In the genomic region with DNA sequence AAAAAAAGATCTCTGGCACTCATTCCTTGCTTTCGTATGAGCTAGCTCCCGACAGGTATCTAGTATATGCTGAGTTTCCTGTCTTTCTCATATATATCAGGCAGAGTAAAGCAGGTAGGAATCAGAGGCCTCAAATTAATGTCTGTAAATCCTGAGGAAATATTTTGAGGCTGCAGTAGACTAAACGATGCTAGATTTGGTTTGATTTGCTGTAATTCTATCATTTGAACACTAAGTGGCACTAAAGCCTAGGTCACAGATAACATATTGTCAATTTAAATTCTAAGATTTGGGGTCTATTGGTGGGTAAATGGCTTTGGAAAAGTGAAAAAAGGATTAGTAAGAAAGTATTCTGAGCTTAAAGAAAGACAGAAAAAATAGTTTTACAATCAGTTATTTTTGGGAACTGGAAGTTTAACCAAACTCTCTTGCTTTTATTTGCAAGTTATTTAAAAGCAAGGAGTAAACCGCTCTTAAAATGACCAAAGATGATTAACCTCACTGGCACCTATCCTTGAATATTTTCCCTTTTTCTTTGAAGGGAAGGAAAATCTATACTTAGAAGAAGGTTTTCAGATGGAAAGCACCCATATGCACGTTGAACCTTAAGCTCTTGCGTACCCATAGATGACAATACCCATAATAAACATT, we compare ENCODE assay signal across 9 cellular contexts. TPM values are rescaled to one million over a fixed set of nuclear protein-coding genes. Genes with fewer than 3 reads are reported as not detected.
DNase-seq lines count a peak whose midpoint lies in the region; ATAC-seq and TF ChIP-seq lines count a peak whose summit lies in the region.
"Had no signal": no experiment of that assay in that cellular context is flagged by ENCODE, and none has a peak within 500 bp of the region (broad histone marks: within the 10 kb centered on the region; RNA-seq: fewer than 3 reads in every experiment).

No MANE protein-coding gene starts in this region.

- H3K27me3 Mint-ChIP-seq in T-cell: peaks cover 4 to 6% of the 10 kb centered on the region in 2 donors

- TF ChIP-seq CTCF in KMS-11 (conservative IDR thresholded peaks at IDR 0.05; ENCODE audit: low read depth, low read length): peak; percentile 88
- TF ChIP-seq CTCF in SU-DHL-6 (IDR thresholded peaks at IDR 0.05; ENCODE audit: insufficient read depth, low read length, poor library complexity, severe bottlenecking): peak; percentile 46
- peak; percentile 82 for TF ChIP-seq CTCF in hepatocyte (IDR thresholded peaks at IDR 0.05; ENCODE audit: poor library complexity)

- H3K9me3 Mint-ChIP-seq in T-cell: no peaks in the 10 kb centered on the region
- no peaks in the 10 kb centered on the region for H3K9me3 Mint-ChIP-seq in stimulated activated effector memory CD8-positive, alpha-beta T cell treated with anti-CD3 and anti-CD28 coated beads, Interleukin-12 subunit alpha, Interleukin-12 subunit beta, amount 100 ng/mL, for 72 hours

- no peaks in the 10 kb centered on the region for H3K27me3 ChIP-seq in KMS-11 (ENCODE audit: insufficient read depth, low read depth)
- H3K27me3 ChIP-seq in SU-DHL-6 (ENCODE audit: low read length): no peaks in the 10 kb centered on the region
- peaks cover 5% of the 10 kb centered on the region for H3K27me3 ChIP-seq in hepatocyte

- no peak overlapping the region for H3K4me3 Mint-ChIP-seq in T-cell
- H3K4me3 Mint-ChIP-seq in stimulated activated effector memory CD8-positive, alpha-beta T cell treated with anti-CD3 and anti-CD28 coated beads, Interleukin-12 subunit alpha, Interleukin-12 subunit beta, amount 100 ng/mL, for 72 hours: no peak overlapping the region

- H3K79me2 ChIP-seq in KMS-11 (ENCODE audit: insufficient read depth, low read depth) (no peaks in the 10 kb centered on the region), SU-DHL-6 (ENCODE audit: insufficient read depth, low read length) (no peaks in the 10 kb centered on the region), hepatocyte (no peaks in the 10 kb centered on the region)

- no peaks in the 10 kb centered on the region for H3K9me3 ChIP-seq in SU-DHL-6 (ENCODE audit: insufficient read depth, low read length)
- H3K9me3 ChIP-seq in hepatocyte (ENCODE audit: low read depth): no peaks in the 10 kb centered on the region
- H3K9me3 ChIP-seq: thoracic aorta had no signal

- no peak overlapping the region for H3K4me3 ChIP-seq in KMS-11 (IDR thresholded peaks at IDR 0.05; ENCODE audit: insufficient read depth, low read depth, low read length)
- no peak overlapping the region for H3K4me3 ChIP-seq in SU-DHL-6 (ENCODE audit: insufficient read depth, low read length, poor library complexity, severe bottlenecking)
- H3K4me3 ChIP-seq in hepatocyte: no peak overlapping the region
- H3K4me3 ChIP-seq: thoracic aorta had no signal

- POLR2A ChIA-PET in T-cell (lab: Charles Lee): interaction anchor here (0.5 to 0.7 kb wide), 4 partner anchors 14 to 731 kb away, joined by 3 read pairs; no protein-coding TSS in a partner anchor

- H3K36me3 ChIP-seq in KMS-11 (ENCODE audit: insufficient read depth): no peaks in the 10 kb centered on the region
- H3K36me3 ChIP-seq in SU-DHL-6 (ENCODE audit: low read length): no peaks in the 10 kb centered on the region
- no peaks in the 10 kb centered on the region for H3K36me3 ChIP-seq in hepatocyte (replicated peaks; ENCODE audit: insufficient read depth, low read depth)
- H3K36me3 ChIP-seq: thoracic aorta had no signal

- H3K4me2 ChIP-seq in KMS-11 (no peak overlapping the region), SU-DHL-6 (ENCODE audit: low read depth, low read length, poor library complexity, severe bottlenecking) (no peak overlapping the region), hepatocyte (no peak overlapping the region)

- H4K20me1 ChIP-seq in KMS-11 (ENCODE audit: insufficient read depth) (no peaks in the 10 kb centered on the region), SU-DHL-6 (ENCODE audit: low read depth, low read length) (no peaks in the 10 kb centered on the region), hepatocyte (ENCODE audit: insufficient read depth, poor library complexity, severe bottlenecking) (no peaks in the 10 kb centered on the region)

- H3F3A ChIP-seq in SU-DHL-6 (ENCODE audit: insufficient read depth): no peaks in the 10 kb centered on the region

- H3K9ac ChIP-seq in KMS-11 (no peak overlapping the region), SU-DHL-6 (ENCODE audit: low read length) (no peak overlapping the region)

- no peak overlapping the region for H3K27ac Mint-ChIP-seq in T-cell
- H3K27ac Mint-ChIP-seq in stimulated activated effector memory CD8-positive, alpha-beta T cell treated with anti-CD3 and anti-CD28 coated beads, Interleukin-12 subunit alpha, Interleukin-12 subunit beta, amount 100 ng/mL, for 72 hours: no peak overlapping the region

- H3K4me1 ChIP-seq in KMS-11 (ENCODE audit: low read depth, poor library complexity, severe bottlenecking) (no peaks in the 10 kb centered on the region), hepatocyte (ENCODE audit: insufficient read depth) (no peaks in the 10 kb centered on the region)

- DNase-seq in AG20443 (ENCODE audit: low spot score): peak; percentile 37
- DNase-seq in hepatocyte (ENCODE audit: low spot score): peak; percentile 15
- DNase-seq in T-cell: no peak
- DNase-seq in stimulated activated effector memory CD8-positive, alpha-beta T cell treated with anti-CD3 and anti-CD28 coated beads, Interleukin-12 subunit alpha, Interleukin-12 subunit beta, amount 100 ng/mL, for 72 hours (ENCODE audit: low spot score in 2 of 2): no peak

- no peaks in the 10 kb centered on the region for H3K9me2 ChIP-seq in SU-DHL-6 (replicated peaks; ENCODE audit: insufficient read depth, low read length)
- no peaks in the 10 kb centered on the region for H3K9me2 ChIP-seq in hepatocyte (replicated peaks; ENCODE audit: insufficient read depth)

- H2AFZ ChIP-seq in KMS-11 (ENCODE audit: low read depth) (no peak overlapping the region), SU-DHL-6 (ENCODE audit: low read depth, low read length, severe bottlenecking) (no peak overlapping the region), hepatocyte (no peak overlapping the region)

- peak; percentile 61 for ATAC-seq in GM18858 (IDR thresholded peaks at IDR 0.05; ENCODE audit: unreplicated experiment)
- no peak for ATAC-seq in HG03457 (IDR thresholded peaks at IDR 0.05; ENCODE audit: unreplicated experiment)
- no peak for ATAC-seq in T-cell (replicated peaks in 1 of 4)
- ATAC-seq in stimulated activated effector memory CD8-positive, alpha-beta T cell treated with anti-CD3 and anti-CD28 coated beads, Interleukin-12 subunit alpha, Interleukin-12 subunit beta, amount 100 ng/mL, for 72 hours: no peak

- 44% methylated on average over 6 of the region's 6 CpGs for WGBS in hepatocyte (ENCODE audit: low lambda C conversion rate, missing lambda C conversion rate)

- CTCF ChIA-PET in T-cell (lab: Charles Lee): interaction anchor here (0.6 to 4.8 kb wide), 27 partner anchors 13 to 719 kb away, joined by 3 to 49 read pairs (median 4); no protein-coding TSS in a partner anchor

- H3K27ac ChIP-seq in KMS-11 (no peak overlapping the region), SU-DHL-6 (ENCODE audit: low read depth, low read length) (no peak overlapping the region), hepatocyte (no peak overlapping the region)
- H3K27ac ChIP-seq: thoracic aorta had no signal

- H3K4me1 Mint-ChIP-seq in T-cell: no peaks in the 10 kb centered on the region
- peaks cover 5% of the 10 kb centered on the region for H3K4me1 Mint-ChIP-seq in stimulated activated effector memory CD8-positive, alpha-beta T cell treated with anti-CD3 and anti-CD28 coated beads, Interleukin-12 subunit alpha, Interleukin-12 subunit beta, amount 100 ng/mL, for 72 hours

- H3K36me3 Mint-ChIP-seq in T-cell: no peaks in the 10 kb centered on the region
- H3K36me3 Mint-ChIP-seq in stimulated activated effector memory CD8-positive, alpha-beta T cell treated with anti-CD3 and anti-CD28 coated beads, Interleukin-12 subunit alpha, Interleukin-12 subunit beta, amount 100 ng/mL, for 72 hours: no peaks in the 10 kb centered on the region

RNA-seq across cellular contexts. Expression of gene SLC4A10, which starts 37.6 kb away (rescaled TPM):
- total RNA-seq in hepatocyte (0.24 TPM in 1 of 2 replicates, not detected in the other), T-cell (1 to 10 TPM in 3 of 5 donors, under 1 TPM in 2; 0.84 to 2.8 (median 1.2) TPM)
- not detected in 2 replicates for polyA plus RNA-seq in hepatocyte

Comparison
In these comparisons a context has a peak if more than half of its experiments do, and no peak if none do; other contexts are left out.
1. DNase-seq: peak in AG20443 (single experiment) and hepatocyte (single experiment); none in T-cell (0 of 34) and stimulated activated effector memory CD8-positive, alpha-beta T cell treated with anti-CD3 and anti-CD28 coated beads, Interleukin-12 subunit alpha, Interleukin-12 subunit beta, amount 100 ng/mL, for 72 hours (0 of 2).
2. Peak in every context shown above with its lines, with median percentiles within 50 percentile points of each other: CTCF ChIP-seq.